1 cellular context compared by ENCODE assay signal in the genomic region with DNA sequence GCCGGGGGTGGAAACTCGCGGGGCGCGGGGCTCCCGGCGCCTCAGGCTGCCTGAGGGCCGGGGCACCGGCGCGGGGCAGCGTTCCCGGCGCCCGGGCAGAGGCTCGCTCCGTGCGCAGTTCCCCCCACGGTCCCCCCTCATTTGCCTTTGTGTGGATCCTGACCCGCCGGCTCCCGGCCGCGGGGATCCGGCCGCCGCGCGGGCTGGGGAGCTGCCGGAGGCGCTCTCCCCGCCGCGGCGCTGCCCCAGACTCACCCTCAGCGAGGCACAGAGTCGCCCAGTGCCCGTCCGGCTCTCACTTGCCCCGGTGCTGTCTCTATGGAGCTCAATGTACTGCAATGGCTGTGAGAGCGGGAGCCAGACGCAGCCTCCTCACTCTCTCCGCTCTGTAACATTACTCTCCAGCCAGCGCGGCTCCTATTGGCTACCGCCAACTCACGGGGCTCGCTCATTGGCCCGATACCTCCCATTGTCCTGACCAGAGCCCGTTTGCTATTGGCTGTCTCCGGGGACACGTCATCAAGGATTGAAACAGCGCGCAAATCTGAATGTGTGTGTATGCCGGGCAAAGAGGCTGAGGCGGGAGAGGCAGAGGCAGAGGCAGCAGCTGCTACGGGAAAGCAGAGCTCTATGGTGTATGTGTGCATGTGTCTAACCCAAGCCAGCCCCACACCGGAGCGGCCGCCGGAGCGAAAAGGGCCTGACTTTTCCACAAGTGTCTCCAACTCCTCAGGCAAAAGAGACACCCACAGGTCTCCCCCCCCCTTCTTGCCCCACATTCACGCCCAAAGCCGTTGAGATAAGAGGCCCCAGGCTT.
TF ChIP-seq lines count a peak whose summit lies in the region.

Gene HMGB1 (minus strand): TSS at position 396 of the 817 bp plus-strand sequence. CDS start 2,256 bp downstream, outside the sequence.

TF ChIP-seq in K562, 482 proteins besides CTCF, POLR2A, EP300 and RAD21 (continued from another document and continues in another):
- TF ChIP-seq ZBTB12 (CRISPR knock-in tag; IDR thresholded peaks at IDR 0.05) (peak; percentile 67; the same call in 1 of the 2 replicates), BMI1 (IDR thresholded peaks at IDR 0.05; ENCODE audit: low read length) (no peak), ARID1B (IDR thresholded peaks at IDR 0.05) (peak; percentile 33; the same call in 1 of the 2 replicates), SRSF3 (IDR thresholded peaks at IDR 0.05; ENCODE audit: insufficient read depth, low read length) (no peak), CAMTA2 (CRISPR knock-in tag; conservative IDR thresholded peaks at IDR 0.05) (no peak), NFIC (IDR thresholded peaks at IDR 0.05) (peak; percentile 13; the same call in 1 of the 2 replicates), PCBP2 (IDR thresholded peaks at IDR 0.05; ENCODE audit: low read depth, low read length, poor library complexity, severe bottlenecking) (no peak), GABPB2 (CRISPR knock-in tag; conservative IDR thresholded peaks at IDR 0.05) (no peak), ZBTB8A (IDR thresholded peaks at IDR 0.05; ENCODE audit: partially characterized antibody) (no peak), ZBTB17 (CRISPR knock-in tag; IDR thresholded peaks at IDR 0.05) (0 out of 2 replicates have a peak, but pooled peaks have one; percentile 22), TRIM28 (IDR thresholded peaks at IDR 0.05) (no peak), BACH1 (tag; IDR thresholded peaks at IDR 0.05) (no peak), HDGF (IDR thresholded peaks at IDR 0.05) (no peak), ZKSCAN1 (IDR thresholded peaks at IDR 0.05; ENCODE audit: low read depth, low read length) (no peak), TSHZ1 (CRISPR knock-in tag; IDR thresholded peaks at IDR 0.05) (no peak), E2F4 (CRISPR knock-in tag; IDR thresholded peaks at IDR 0.05; ENCODE audit: low read depth) (peak; percentile 98), E2F6 (IDR thresholded peaks at IDR 0.05; ENCODE audit: borderline replicate concordance in 1 of 2, extremely low read depth in 1 of 2, insufficient read depth in 1 of 2, insufficient read length in 1 of 2, low read depth in 1 of 2, low read length in 1 of 2, poor library complexity in 1 of 2, severe bottlenecking in 1 of 2) (peak; percentile 66 to 78), POU5F1 (IDR thresholded peaks at IDR 0.05; ENCODE audit: borderline replicate concordance, low read depth, low read length, partially characterized antibody) (no peak), JUNB (CRISPR knock-in tag; conservative IDR thresholded peaks at IDR 0.05) (no peak), ZFP36 (IDR thresholded peaks at IDR 0.05; ENCODE audit: low read depth, low read length, partially characterized antibody) (no peak), ZKSCAN8 (CRISPR knock-in tag; IDR thresholded peaks at IDR 0.05) (no peak), DPF2 (IDR thresholded peaks at IDR 0.05) (peak; percentile 42; the same call in 1 of the 2 replicates), ZC3H4 (CRISPR knock-in tag; IDR thresholded peaks at IDR 0.05; ENCODE audit: borderline replicate concordance) (no peak), GTF2F1 (IDR thresholded peaks at IDR 0.05; ENCODE audit: low read depth, low read length) (0 out of 2 replicates have a peak, but pooled peaks have one; percentile 54), NBN (IDR thresholded peaks at IDR 0.05; ENCODE audit: low read depth) (peak; percentile 48; the same call in 1 of the 2 replicates), ZZZ3 (IDR thresholded peaks at IDR 0.05) (no peak), TCF7L2 (IDR thresholded peaks at IDR 0.05; ENCODE audit: low read depth, low read length) (no peak), RBM22 (IDR thresholded peaks at IDR 0.05; ENCODE audit: low read depth, low read length, poor library complexity, severe bottlenecking) (peak; percentile 72), NEUROD1 (IDR thresholded peaks at IDR 0.05; ENCODE audit: borderline replicate concordance, low read depth, low read length, partially characterized antibody) (peak; percentile 69), ZNF518B (CRISPR knock-in tag; IDR thresholded peaks at IDR 0.05) (no peak), FOSL1 (tag; conservative IDR thresholded peaks at IDR 0.05) (peak; percentile 22; the same call in 1 of the 2 replicates), FOXK2 (conservative IDR thresholded peaks at IDR 0.05 in 1 of 2, IDR thresholded peaks at IDR 0.05 in 1 of 2; ENCODE audit: low read depth in 2 of 2) (peak in 1 of 2 experiments; percentile 60; a peak in 2 of 4 replicates), SUPT5H (IDR thresholded peaks at IDR 0.05) (peak; percentile 92), HNRNPH1 (optimal IDR thresholded peaks at IDR 0.05; ENCODE audit: low read depth, low read length) (no peak), TARDBP (IDR thresholded peaks at IDR 0.05) (no peak), SETDB1 (IDR thresholded peaks at IDR 0.05; ENCODE audit: low read length) (no peak), NFYB (IDR thresholded peaks at IDR 0.05; ENCODE audit: extremely low read depth, insufficient read length) (peak; percentile 81), IFI16 (CRISPR knock-in tag; IDR thresholded peaks at IDR 0.05) (no peak)
- TF ChIP-seq, protein P1, sequence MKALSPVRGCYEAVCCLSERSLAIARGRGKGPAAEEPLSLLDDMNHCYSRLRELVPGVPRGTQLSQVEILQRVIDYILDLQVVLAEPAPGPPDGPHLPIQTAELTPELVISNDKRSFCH (CRISPR knock-in tag; IDR thresholded peaks at IDR 0.05), result no peak
- TF ChIP-seq, protein P1 (tag; IDR thresholded peaks at IDR 0.05), result no peak
- TF ChIP-seq, protein P2, sequence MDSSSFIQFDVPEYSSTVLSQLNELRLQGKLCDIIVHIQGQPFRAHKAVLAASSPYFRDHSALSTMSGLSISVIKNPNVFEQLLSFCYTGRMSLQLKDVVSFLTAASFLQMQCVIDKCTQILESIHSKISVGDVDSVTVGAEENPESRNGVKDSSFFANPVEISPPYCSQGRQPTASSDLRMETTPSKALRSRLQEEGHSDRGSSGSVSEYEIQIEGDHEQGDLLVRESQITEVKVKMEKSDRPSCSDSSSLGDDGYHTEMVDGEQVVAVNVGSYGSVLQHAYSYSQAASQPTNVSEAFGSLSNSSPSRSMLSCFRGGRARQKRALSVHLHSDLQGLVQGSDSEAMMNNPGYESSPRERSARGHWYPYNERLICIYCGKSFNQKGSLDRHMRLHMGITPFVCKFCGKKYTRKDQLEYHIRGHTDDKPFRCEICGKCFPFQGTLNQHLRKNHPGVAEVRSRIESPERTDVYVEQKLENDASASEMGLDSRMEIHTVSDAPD (CRISPR knock-in tag; IDR thresholded peaks at IDR 0.05), result no peak
- TF ChIP-seq, protein P3, sequence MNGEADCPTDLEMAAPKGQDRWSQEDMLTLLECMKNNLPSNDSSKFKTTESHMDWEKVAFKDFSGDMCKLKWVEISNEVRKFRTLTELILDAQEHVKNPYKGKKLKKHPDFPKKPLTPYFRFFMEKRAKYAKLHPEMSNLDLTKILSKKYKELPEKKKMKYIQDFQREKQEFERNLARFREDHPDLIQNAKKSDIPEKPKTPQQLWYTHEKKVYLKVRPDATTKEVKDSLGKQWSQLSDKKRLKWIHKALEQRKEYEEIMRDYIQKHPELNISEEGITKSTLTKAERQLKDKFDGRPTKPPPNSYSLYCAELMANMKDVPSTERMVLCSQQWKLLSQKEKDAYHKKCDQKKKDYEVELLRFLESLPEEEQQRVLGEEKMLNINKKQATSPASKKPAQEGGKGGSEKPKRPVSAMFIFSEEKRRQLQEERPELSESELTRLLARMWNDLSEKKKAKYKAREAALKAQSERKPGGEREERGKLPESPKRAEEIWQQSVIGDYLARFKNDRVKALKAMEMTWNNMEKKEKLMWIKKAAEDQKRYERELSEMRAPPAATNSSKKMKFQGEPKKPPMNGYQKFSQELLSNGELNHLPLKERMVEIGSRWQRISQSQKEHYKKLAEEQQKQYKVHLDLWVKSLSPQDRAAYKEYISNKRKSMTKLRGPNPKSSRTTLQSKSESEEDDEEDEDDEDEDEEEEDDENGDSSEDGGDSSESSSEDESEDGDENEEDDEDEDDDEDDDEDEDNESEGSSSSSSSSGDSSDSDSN (IDR thresholded peaks at IDR 0.05; ENCODE audit: borderline replicate concordance in 1 of 2, low read depth in 2 of 2, low read length in 2 of 2), result 0 out of 4 replicates have a peak, but pooled peaks of 1 of the 2 experiments have one; percentile 56
